Comparison of ENCODE assay signal across 8 cellular contexts in genomic region chr22:31081963-31082605, GRCh38. TPM values are rescaled to one million over a fixed set of nuclear protein-coding genes. Genes with fewer than 3 reads are reported as not detected.
DNase-seq lines count a peak whose midpoint lies in the region; ATAC-seq and TF ChIP-seq lines count a peak whose summit lies in the region.

No MANE protein-coding gene starts in this region.

- POLR2A ChIA-PET in activated CD8-positive, alpha-beta T cell treated with anti-CD3 and anti-CD28 coated beads for 36 hours (lab: Charles Lee): interaction anchor here (1.4 to 8.1 kb wide), 5 partner anchors 25 to 156 kb away, joined by 3 to 52 read pairs (median 5); partner anchors contain the start of genes MORC2, SELENOM and TUG1

- no peak for TF ChIP-seq CTCF in activated CD8-positive, alpha-beta T cell treated with anti-CD3 and anti-CD28 coated beads for 36 hours (IDR thresholded peaks at IDR 0.05)

- H3K27ac Mint-ChIP-seq in activated CD8-positive, alpha-beta T cell treated with anti-CD3 and anti-CD28 coated beads for 36 hours: no peak overlapping the region
- peak overlapping the region in 1 of 6 donors; percentile 8 for H3K27ac Mint-ChIP-seq in immature natural killer cell

- H3K4me1 Mint-ChIP-seq in activated CD8-positive, alpha-beta T cell treated with anti-CD3 and anti-CD28 coated beads for 36 hours (ENCODE audit: low read depth): peaks cover 25% of the 10 kb centered on the region
- peaks cover 30 to 31% of the 10 kb centered on the region in 2 donors for H3K4me1 Mint-ChIP-seq in immature natural killer cell

- DNase-seq in activated CD8-positive, alpha-beta memory T cell treated with anti-CD3 and anti-CD28 coated beads for 24 hours: peak; percentile 65
- no peak for DNase-seq in activated CD8-positive, alpha-beta memory T cell treated with anti-CD3 and anti-CD28 coated beads, Interleukin-2, amount 50 U/mL, for 4 hours
- DNase-seq in activated CD8-positive, alpha-beta T cell treated with anti-CD3 and anti-CD28 coated beads for 36 hours: peak; percentile 49
- DNase-seq in immature natural killer cell (no peak), substantia nigra (lab: John Stamatoyannopoulos, UW) (no peak), putamen (ENCODE audit: low spot score) (no peak)

- ATAC-seq in activated CD8-positive, alpha-beta T cell treated with anti-CD3 and anti-CD28 coated beads for 36 hours: no peak
- ATAC-seq in GM18520 (IDR thresholded peaks at IDR 0.05; ENCODE audit: unreplicated experiment) (no peak), GM21529 (IDR thresholded peaks at IDR 0.05; ENCODE audit: unreplicated experiment) (no peak)

- H3K4me3 Mint-ChIP-seq in activated CD8-positive, alpha-beta T cell treated with anti-CD3 and anti-CD28 coated beads for 36 hours: peak overlapping the region; percentile 97
- H3K4me3 Mint-ChIP-seq in immature natural killer cell: peak overlapping the region; percentile 53 to 89 (median 86)

- H3K9me3 Mint-ChIP-seq in activated CD8-positive, alpha-beta T cell treated with anti-CD3 and anti-CD28 coated beads for 36 hours: no peaks in the 10 kb centered on the region
- H3K9me3 Mint-ChIP-seq in immature natural killer cell: no peaks in the 10 kb centered on the region

- peak overlapping the region; percentile 58 for H3K27ac ChIP-seq in substantia nigra (ENCODE audit: low read depth, low read length, poor library complexity, severe bottlenecking)

- CTCF ChIA-PET in activated CD8-positive, alpha-beta T cell treated with anti-CD3 and anti-CD28 coated beads for 36 hours (lab: Charles Lee): interaction anchor here (0.6 to 6.1 kb wide), 16 partner anchors 11 to 447 kb away, joined by 3 to 44 read pairs (median 4); partner anchors contain the start of genes MORC2 and TUG1

- no peaks in the 10 kb centered on the region for H3K27me3 Mint-ChIP-seq in activated CD8-positive, alpha-beta T cell treated with anti-CD3 and anti-CD28 coated beads for 36 hours
- H3K27me3 Mint-ChIP-seq in immature natural killer cell (ENCODE audit: low read depth in 3 of 3): peaks cover 0 to 2% (median 2%) of the 10 kb centered on the region in 3 donors

- intact Hi-C loops in activated CD8-positive, alpha-beta T cell treated with anti-CD3 and anti-CD28 coated beads for 36 hours (cut with micrococcal nuclease): loop anchor here (5.0 to 10.0 kb wide), 2 partner anchors 140 to 317 kb away; no protein-coding TSS in a partner anchor

- peaks cover 4% of the 10 kb centered on the region for H3K36me3 Mint-ChIP-seq in activated CD8-positive, alpha-beta T cell treated with anti-CD3 and anti-CD28 coated beads for 36 hours (ENCODE audit: low read depth)
- no peaks in the 10 kb centered on the region for H3K36me3 Mint-ChIP-seq in immature natural killer cell

RNA-seq across cellular contexts. Expression of gene SMTN, which starts 1.0 kb away (rescaled TPM):
- total RNA-seq in activated CD8-positive, alpha-beta T cell treated with anti-CD3 and anti-CD28 coated beads for 36 hours: 10 to 100 TPM; 32.0 to 36.3 TPM
- polyA plus RNA-seq in immature natural killer cell: 1 to 10 TPM in 2 of 3 donors, under 1 TPM in 1; 0.49 to 2.7 (median 1.5) TPM

RNA-seq across cellular contexts. Expression of gene SELENOM, which starts 25.3 kb away (rescaled TPM):
- 1 to 10 TPM; 3.6 to 5.8 TPM for total RNA-seq in activated CD8-positive, alpha-beta T cell treated with anti-CD3 and anti-CD28 coated beads for 36 hours
- polyA plus RNA-seq in immature natural killer cell: 10 to 100 TPM; 24.1 to 51.0 (median 33.5) TPM

RNA-seq across cellular contexts. Expression of gene INPP5J, which starts 40.7 kb away (rescaled TPM):
- total RNA-seq in activated CD8-positive, alpha-beta T cell treated with anti-CD3 and anti-CD28 coated beads for 36 hours: under 1 TPM; 0.09 to 0.29 TPM
- polyA plus RNA-seq in immature natural killer cell: not detected

RNA-seq across cellular contexts. Expression of gene PLA2G3, which starts 58.2 kb away (rescaled TPM):
- total RNA-seq in activated CD8-positive, alpha-beta T cell treated with anti-CD3 and anti-CD28 coated beads for 36 hours: not detected
- not detected for polyA plus RNA-seq in immature natural killer cell

Comparison
In these comparisons a context has a peak if more than half of its experiments do, and no peak if none do; other contexts are left out.
1. DNase-seq: peak in activated CD8-positive, alpha-beta memory T cell treated with anti-CD3 and anti-CD28 coated beads for 24 hours (single experiment) and activated CD8-positive, alpha-beta T cell treated with anti-CD3 and anti-CD28 coated beads for 36 hours (single experiment); none in activated CD8-positive, alpha-beta memory T cell treated with anti-CD3 and anti-CD28 coated beads, Interleukin-2, amount 50 U/mL, for 4 hours (single experiment), immature natural killer cell (0 of 3), substantia nigra (0 of 49) and putamen (single experiment).